Comparison of ENCODE assay signal across 21 cellular contexts in genomic region chr4:105154576-105154975, GRCh38. TPM values are rescaled to one million over a fixed set of nuclear protein-coding genes. Genes with fewer than 3 reads are reported as not detected.
DNase-seq lines count a peak whose midpoint lies in the region; ATAC-seq, FAIRE-seq and TF ChIP-seq lines count a peak whose summit lies in the region.
"Had no signal": no experiment of that assay in that cellular context is flagged by ENCODE, and none has a peak within 500 bp of the region (broad histone marks: within the 10 kb centered on the region; RNA-seq: fewer than 3 reads in every experiment).

No MANE protein-coding gene starts in this region.

- no peak for FAIRE-seq in bronchial epithelial cell (lab: Jason Lieb, UNC)
- FAIRE-seq in keratinocyte (lab: Jason Lieb, UNC): peak; percentile 65

- TF ChIP-seq EP300 in transverse colon (IDR thresholded peaks at IDR 0.05; ENCODE audit: low read depth): no peak

- H3K27me3 ChIP-seq in bronchial epithelial cell (ENCODE audit: control insufficient read depth, insufficient read depth, low read length): no peaks in the 10 kb centered on the region
- H3K27me3 ChIP-seq in keratinocyte (ENCODE audit: control insufficient read depth, extremely low read depth, insufficient read depth, low read length): no peaks in the 10 kb centered on the region
- H3K27me3 ChIP-seq in transverse colon: no peaks in the 10 kb centered on the region
- H3K27me3 ChIP-seq: BE2C, SJSA1 had no signal

- DNase-seq in LoVo (ENCODE audit: low spot score): peak; percentile 9
- DNase-seq in bronchial epithelial cell (ENCODE audit: low read depth): peak; percentile 56
- no peak for DNase-seq in keratinocyte (ENCODE audit: low read depth, low spot score)
- DNase-seq in transverse colon: peak; percentile 41
- no peak for DNase-seq in retina
- DNase-seq in NCI-H187 (lab: John Stamatoyannopoulos, UW): no peak
- DNase-seq: BE2C; CD4-positive, alpha-beta memory T cell; DND-41; GOT3; MV-4-11; NCI-H1105 treated with DMSO at 0.1 percent for 48 hours; NCI-H1694; NCI-H2081 treated with DMSO at 0.1 percent for 48 hours; NCI-H2171 treated with DMSO at 0.1 percent for 48 hours; NCI-H524 treated with DMSO at 0.1 percent for 48 hours; NCI-H82 had no signal

- H3K9me3 ChIP-seq in keratinocyte (ENCODE audit: control insufficient read depth, low read depth, low read length) (no peaks in the 10 kb centered on the region), transverse colon (no peaks in the 10 kb centered on the region)
- H3K9me3 ChIP-seq: BE2C, SJSA1 had no signal

- H3K36me3 ChIP-seq in bronchial epithelial cell (ENCODE audit: control insufficient read depth, insufficient read depth, low read length): no peaks in the 10 kb centered on the region
- H3K36me3 ChIP-seq in keratinocyte (ENCODE audit: control insufficient read depth in 2 of 2, extremely low read depth in 1 of 2, insufficient read depth in 2 of 2, low read length in 2 of 2): no peaks in the 10 kb centered on the region
- H3K36me3 ChIP-seq in transverse colon: no peaks in the 10 kb centered on the region
- H3K36me3 ChIP-seq: SJSA1 had no signal

- dilution Hi-C loops in keratinocyte (cut with MboI; ENCODE audit: extremely low pct_ligation_motif_present, low sequenced_read_pairs): no loop called here

- H3K9me1 ChIP-seq in keratinocyte (ENCODE audit: control insufficient read depth, extremely low read depth, insufficient read depth, low read length): peaks cover 3% of the 10 kb centered on the region

- H3K27ac ChIP-seq in keratinocyte (ENCODE audit: control insufficient read depth, insufficient read depth, low read length): no peak overlapping the region
- H3K27ac ChIP-seq in transverse colon: no peak overlapping the region
- H3K27ac ChIP-seq: SJSA1 had no signal

- TF ChIP-seq CTCF in bronchial epithelial cell (IDR thresholded peaks at IDR 0.05; ENCODE audit: insufficient read depth, low read length, severe bottlenecking) (no peak), keratinocyte (optimal IDR thresholded peaks at IDR 0.05 in 1 of 3, IDR thresholded peaks at IDR 0.05 in 1 of 3, conservative IDR thresholded peaks at IDR 0.05 in 1 of 3; ENCODE audit: extremely low read depth in 1 of 3, insufficient read depth in 2 of 3, low read length in 3 of 3) (no peak), transverse colon (IDR thresholded peaks at IDR 0.05) (no peak)

- 87% methylated on average over 5 of the region's 5 CpGs; no CpG with 5 or more reads in 1 of the 2 donors for whole genome bisulfite sequencing in transverse colon (ENCODE audit: low coverage in 1 of 2), 2 donors

- no peak for TF ChIP-seq POLR2A in transverse colon (IDR thresholded peaks at IDR 0.05)

- no peak for ATAC-seq in HG02885 (IDR thresholded peaks at IDR 0.05; ENCODE audit: poor library complexity, unreplicated experiment)
- ATAC-seq: HCT116, Panc1 had no signal

- no peaks in the 10 kb centered on the region for H4K20me1 ChIP-seq in keratinocyte (ENCODE audit: control insufficient read depth, extremely low read depth, insufficient read depth, low read length)

- intact Hi-C loops in transverse colon (cut with DNase I; ENCODE audit: low total_unique reads): no loop called here

- no peak overlapping the region for H3K9ac ChIP-seq in keratinocyte (ENCODE audit: control insufficient read depth, extremely low read depth, insufficient read depth, low read length)

- H3K4me1 ChIP-seq in keratinocyte (ENCODE audit: control insufficient read depth, extremely low read depth, insufficient read depth, low read length) (peaks cover 31% of the 10 kb centered on the region), transverse colon (peaks cover 0 to 31% (median 11%) of the 10 kb centered on the region in 4 donors)
- H3K4me1 ChIP-seq: BE2C, SJSA1 had no signal

- H3K79me2 ChIP-seq in keratinocyte (ENCODE audit: control insufficient read depth, insufficient read depth, low read length): peaks cover 68% of the 10 kb centered on the region

- in situ Hi-C loops in transverse colon (cut with MboI; ENCODE audit: low pct_ligation_motif_present in 1 of 4, low pct_unique_long_range_greater_than_20kb in 1 of 4, low sequenced_read_pairs in 3 of 4): no loop called here

- H3K4me3 ChIP-seq in bronchial epithelial cell (ENCODE audit: low read depth, low read length): no peak overlapping the region
- H3K4me3 ChIP-seq in keratinocyte (ENCODE audit: control insufficient read depth in 2 of 3, extremely low read depth in 1 of 3, insufficient read depth in 2 of 3, low read depth in 1 of 3, low read length in 3 of 3): no peak overlapping the region
- H3K4me3 ChIP-seq in transverse colon: no peak overlapping the region
- H3K4me3 ChIP-seq: SJSA1 had no signal

- H2AFZ ChIP-seq in keratinocyte (ENCODE audit: control insufficient read depth, low read length): no peak overlapping the region

- peak overlapping the region; percentile 47 for H3K4me2 ChIP-seq in keratinocyte (ENCODE audit: control insufficient read depth, extremely low read depth, insufficient read depth, low read depth, low read length)

RNA-seq across cellular contexts. Expression of gene TET2, which starts 7.9 kb away (rescaled TPM):
- total RNA-seq in bronchial epithelial cell (10.3 and 13.1 TPM in 2 replicates), transverse colon (10 to 100 TPM; 23.9 to 33.6 (median 29.5) TPM)
- polyA plus RNA-seq in keratinocyte: 6.6 to 9.6 TPM (median 7.8 TPM) in 3 replicates
- polyA plus RNA-seq in keratinocyte (2011; ENCODE audit: low read depth): 4.6 TPM
- polyA plus RNA-seq in keratinocyte (2011; cell fraction: cytosol; rRNA removed): 3.1 and 5.9 TPM in 2 replicates
- 12.5 and 16.4 TPM in 2 replicates for polyA plus RNA-seq in keratinocyte (2011; cell fraction: nucleus; rRNA removed)
- polyA plus RNA-seq in keratinocyte (2012; ENCODE audit: low replicate concordance): 4.7 and 7.1 TPM in 2 replicates
- polyA minus RNA-seq in keratinocyte: 16.3 to 45.5 TPM (median 24.2 TPM) in 3 replicates
- polyA minus RNA-seq in keratinocyte (2011; cell fraction: cytosol; rRNA and poly(A)+ RNA removed): 7.3 TPM
- 31.7 and 60.4 TPM in 2 replicates for polyA minus RNA-seq in keratinocyte (2011; cell fraction: nucleus; rRNA and poly(A)+ RNA removed)

Comparison
In these comparisons a context has a peak if more than half of its experiments do, and no peak if none do; other contexts are left out.
1. DNase-seq: peak in LoVo (single experiment), bronchial epithelial cell (single experiment) and transverse colon (single experiment); none in keratinocyte (single experiment), retina (single experiment) and NCI-H187 (0 of 2).